9 cellular contexts compared by ENCODE assay signal in genomic region chr11:126080206-126080941, GRCh38. TPM values are rescaled to one million over a fixed set of nuclear protein-coding genes. Genes with fewer than 3 reads are reported as not detected.
DNase-seq lines count a peak whose midpoint lies in the region; ATAC-seq and TF ChIP-seq lines count a peak whose summit lies in the region.
"Had no signal": no experiment of that assay in that cellular context is flagged by ENCODE, and none has a peak within 500 bp of the region (broad histone marks: within the 10 kb centered on the region; RNA-seq: fewer than 3 reads in every experiment).

No MANE protein-coding gene starts in this region.

- CTCF ChIA-PET in Panc1 (lab: Charles Lee), result no interaction called here

- DNase-seq in NCI-H2107 treated with DMSO at 0.1 percent for 48 hours (lab: John Stamatoyannopoulos, UW; ENCODE audit: unreplicated experiment), result peak; percentile 37
- DNase-seq in NCI-H2107 (lab: John Stamatoyannopoulos, UW), result no peak
- no peak for DNase-seq in Panc1 (ENCODE audit: low read depth, low spot score)
- peak; percentile 99 for DNase-seq in islet precursor cell
- DNase-seq in thyroid gland, result peak; percentile 63 to 67
- DNase-seq in NOMO-1 treated with DMSO at 0.1 percent for 48 hours (lab: John Stamatoyannopoulos, UW; ENCODE audit: unreplicated experiment), result no peak
- DNase-seq in activated CD8-positive, alpha-beta memory T cell treated with anti-CD3 and anti-CD28 coated beads, Interleukin-2, amount 50 U/mL, for 4 hours, result no peak
- DNase-seq: caudate nucleus had no signal

- H3K27ac ChIP-seq in Panc1 (ENCODE audit: low read length) (no peak overlapping the region), thyroid gland (peak overlapping the region; percentile 61 to 81 (median 69))

- H3K27me3 Mint-ChIP-seq in stimulated activated memory B cell treated with anti-CD40 and anti-IgM and Interleukin-4, amounts not matched to agents 10 μg/mL and 1 μg/mL and 100 μg/mL, for 72 hours, result peaks cover 36% of the 10 kb centered on the region

- intact Hi-C loops in Panc1 (cut with micrococcal nuclease; ENCODE audit: unreplicated experiment) (no loop called here), thyroid gland (cut with DNase I) (no loop called here)

- H3K4me1 ChIP-seq in Panc1 (ENCODE audit: control insufficient read depth, insufficient read depth, low read length), result peaks cover 7% of the 10 kb centered on the region; the same call in 1 of the 2 replicates
- peaks cover 17 to 32% of the 10 kb centered on the region in 2 donors for H3K4me1 ChIP-seq in thyroid gland

- POLR2A ChIA-PET in Panc1 (lab: Charles Lee), result interaction anchor here (1.1 kb wide), 1 partner anchor 9 kb away, joined by 7 read pairs; no protein-coding TSS in a partner anchor

- TF ChIP-seq POLR2A in thyroid gland (IDR thresholded peaks at IDR 0.05), result no peak

- H3K9me3 ChIP-seq in Panc1 (ENCODE audit: control insufficient read depth, insufficient read depth, low read depth, low read length), result no peaks in the 10 kb centered on the region
- H3K9me3 ChIP-seq in thyroid gland, result no peaks in the 10 kb centered on the region

- H3K27ac Mint-ChIP-seq in stimulated activated memory B cell treated with anti-CD40 and anti-IgM and Interleukin-4, amounts not matched to agents 10 μg/mL and 1 μg/mL and 100 μg/mL, for 72 hours, result no peak overlapping the region

- H3K9me3 Mint-ChIP-seq in stimulated activated memory B cell treated with anti-CD40 and anti-IgM and Interleukin-4, amounts not matched to agents 10 μg/mL and 1 μg/mL and 100 μg/mL, for 72 hours, result no peaks in the 10 kb centered on the region

- in situ Hi-C loops in Panc1 (cut with HindIII; ENCODE audit: low pct_unique_long_range_greater_than_20kb, low sequenced_read_pairs), result loop anchor here (25.0 kb wide), 1 partner anchor 168 kb away; the partner anchor contains the start of genes DDX25 and PUS3

- no peaks in the 10 kb centered on the region for H3K4me1 Mint-ChIP-seq in stimulated activated memory B cell treated with anti-CD40 and anti-IgM and Interleukin-4, amounts not matched to agents 10 μg/mL and 1 μg/mL and 100 μg/mL, for 72 hours

- peak; percentile 67 for ATAC-seq in Panc1
- no peak for ATAC-seq in stimulated activated memory B cell treated with anti-CD40 and anti-IgM and Interleukin-4, amounts not matched to agents 10 μg/mL and 1 μg/mL and 100 μg/mL, for 72 hours

- no peaks in the 10 kb centered on the region for H3K36me3 Mint-ChIP-seq in stimulated activated memory B cell treated with anti-CD40 and anti-IgM and Interleukin-4, amounts not matched to agents 10 μg/mL and 1 μg/mL and 100 μg/mL, for 72 hours

- no peak for TF ChIP-seq CTCF in Panc1 (IDR thresholded peaks at IDR 0.05)
- no peak for TF ChIP-seq CTCF in thyroid gland (IDR thresholded peaks at IDR 0.05)

- no peaks in the 10 kb centered on the region for H3K36me3 ChIP-seq in Panc1 (ENCODE audit: control insufficient read depth, insufficient read depth, low read length)
- H3K36me3 ChIP-seq in thyroid gland, result no peaks in the 10 kb centered on the region

- no peak overlapping the region for H3K4me3 Mint-ChIP-seq in stimulated activated memory B cell treated with anti-CD40 and anti-IgM and Interleukin-4, amounts not matched to agents 10 μg/mL and 1 μg/mL and 100 μg/mL, for 72 hours

- H3K4me3 ChIP-seq in Panc1 (ENCODE audit: low read depth in 2 of 2, low read length in 2 of 2), result no peak overlapping the region
- H3K4me3 ChIP-seq in thyroid gland (replicated peaks in 1 of 3), result no peak overlapping the region

- WGBS in thyroid gland, 2 donors, result 69 to 76% methylated on average over 7 to 8 of the region's 8 CpGs

- no TSS peak for BruUV-seq in Panc1 (replicated peaks; lab: Mats Ljungman, UMichigan)

- no peaks in the 10 kb centered on the region for H3K27me3 ChIP-seq in Panc1 (ENCODE audit: control insufficient read depth, insufficient read depth, low read length)
- H3K27me3 ChIP-seq in thyroid gland, result no peaks in the 10 kb centered on the region

RNA-seq across cellular contexts. Expression of gene CDON, which starts 17.7 kb away (rescaled TPM):
- total RNA-seq in Panc1 (2021; ENCODE audit: unreplicated experiment) (17.1 TPM), thyroid gland (100 to 1,000 TPM in 2 of 4 donors, 10 to 100 TPM in 2; 75.8 to 168 (median 108) TPM)
- 7.4 TPM for polyA plus RNA-seq in Panc1 (2012; ENCODE audit: insufficient read length)

Comparison
In these comparisons a context has a peak if more than half of its experiments do, and no peak if none do; other contexts are left out.
1. DNase-seq: peak in NCI-H2107 treated with DMSO at 0.1 percent for 48 hours (single experiment), islet precursor cell (single experiment) and thyroid gland (2 of 2); none in NCI-H2107 (single experiment), Panc1 (single experiment), NOMO-1 treated with DMSO at 0.1 percent for 48 hours (single experiment) and activated CD8-positive, alpha-beta memory T cell treated with anti-CD3 and anti-CD28 coated beads, Interleukin-2, amount 50 U/mL, for 4 hours (single experiment).